In the genomic region with DNA sequence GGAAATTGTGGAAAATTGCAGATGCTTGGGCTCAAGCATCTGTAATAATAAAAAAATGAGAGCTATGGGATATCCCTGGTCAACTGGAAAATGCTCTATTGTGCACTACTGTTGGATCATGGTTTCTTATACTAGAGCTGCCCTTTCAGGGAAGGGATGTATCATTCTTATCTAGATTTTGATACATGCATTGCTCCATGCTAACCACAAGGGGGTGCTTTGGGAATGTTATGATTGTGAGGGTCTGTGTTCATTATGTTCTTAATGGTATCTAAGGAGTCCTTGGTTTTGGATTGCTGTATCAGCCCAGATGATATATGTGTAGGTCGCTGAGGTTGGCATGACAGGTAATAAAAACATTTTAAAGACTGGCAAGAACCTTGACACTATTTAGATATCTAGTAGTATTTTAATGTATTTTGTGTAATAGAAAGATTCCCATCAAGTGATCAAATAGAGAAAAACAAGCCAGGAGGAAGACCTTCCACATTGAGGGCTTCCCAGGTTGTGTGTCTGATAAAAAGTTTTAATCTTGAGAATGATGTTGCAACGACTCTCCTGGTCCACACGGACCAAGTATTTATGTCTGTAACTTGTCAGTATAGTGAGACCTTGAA, we compare ENCODE assay signal across 8 cellular contexts. TPM values are rescaled to one million over a fixed set of nuclear protein-coding genes. Genes with fewer than 3 reads are reported as not detected.
DNase-seq lines count a peak whose midpoint lies in the region; ATAC-seq and TF ChIP-seq lines count a peak whose summit lies in the region.

No MANE protein-coding gene starts in this region.

- CTCF ChIA-PET in AG04450 (lab: Charles Lee) = interaction anchor here (0.7 to 2.2 kb wide), 7 partner anchors 9 to 492 kb away, joined by 3 to 19 read pairs (median 4); no protein-coding TSS in a partner anchor

- POLR2A ChIA-PET in AG04450 (lab: Yijun Ruan, JAX) = no interaction called here

- no peaks in the 10 kb centered on the region for H3K27me3 ChIP-seq in AG04450 (ENCODE audit: control insufficient read depth, insufficient read depth, low read length)

- DNase-seq in AG04450 (ENCODE audit: low read depth, low spot score) (no peak), SK-N-MC (ENCODE audit: low read depth, low spot score) (no peak), foreskin fibroblast (peak; percentile 14 to 66), stromal cell of bone marrow (ENCODE audit: low read depth) (peak; percentile 3)
- no peak for DNase-seq in stimulated activated CD4-positive, alpha-beta T cell treated with anti-CD3 and anti-CD28 coated beads, Interleukin-12 subunit alpha, Interleukin-12 subunit beta, amount 100 ng/mL, for 4 hours

- TF ChIP-seq CTCF in AG04450 (IDR thresholded peaks at IDR 0.05; ENCODE audit: low read depth, low read length) (peak; percentile 55), GM12875 (IDR thresholded peaks at IDR 0.05; ENCODE audit: borderline replicate concordance, insufficient read depth, low read depth, low read length) (peak; percentile 43; the same call in 1 of the 2 replicates), foreskin fibroblast (IDR thresholded peaks at IDR 0.05; ENCODE audit: low read depth, low read length) (peak; percentile 63)

- H3K4me3 ChIP-seq in AG04450 (ENCODE audit: low read depth, low read length) (no peak overlapping the region), GM12875 (ENCODE audit: low read depth, low read length) (no peak overlapping the region), SK-N-MC (no peak overlapping the region), foreskin fibroblast (ENCODE audit: low read depth in 1 of 2, low read length in 2 of 2) (no peak overlapping the region)

- no peak overlapping the region for H3K9ac ChIP-seq in SK-N-MC (ENCODE audit: insufficient read length)

- H3K9me3 ChIP-seq in AG04450 (ENCODE audit: control insufficient read depth, insufficient read depth, low read length) (no peaks in the 10 kb centered on the region), SK-N-MC (ENCODE audit: low read depth, low read length) (no peaks in the 10 kb centered on the region)

- no peak for ATAC-seq in GM18519 (IDR thresholded peaks at IDR 0.05; ENCODE audit: low FRiP score, unreplicated experiment)
- no peak for ATAC-seq in activated CD4-positive, CD25-positive, alpha-beta regulatory T cell treated with anti-CD3 and anti-CD28 coated beads, Interleukin-2, amount 50 U/mL, for 24 hours

- H3K36me3 ChIP-seq in SK-N-MC (ENCODE audit: insufficient read depth, low read length) = peaks cover 44% of the 10 kb centered on the region

- H3K27ac ChIP-seq in AG04450 (ENCODE audit: low read depth, low read length) (no peak overlapping the region), SK-N-MC (0 out of 2 replicates have a peak overlapping the region, but pooled peaks have one; percentile 13)

RNA-seq across cellular contexts. Expression of a gene that starts 49.2 kb away (rescaled TPM):
- polyA plus RNA-seq in AG04450 (2011; rRNA removed) = 0.22 and 0.24 TPM in 2 replicates
- polyA minus RNA-seq in AG04450 (2011; rRNA and poly(A)+ RNA removed) = 0.28 TPM in 1 of 2 replicates, not detected in the other

Comparison
In these comparisons a context has a peak if more than half of its experiments do, and no peak if none do; other contexts are left out.
1. DNase-seq: peak in foreskin fibroblast (2 of 2) and stromal cell of bone marrow (single experiment); none in AG04450 (single experiment), SK-N-MC (single experiment) and stimulated activated CD4-positive, alpha-beta T cell treated with anti-CD3 and anti-CD28 coated beads, Interleukin-12 subunit alpha, Interleukin-12 subunit beta, amount 100 ng/mL, for 4 hours (single experiment).
2. Peak in every context shown above with its lines, with median percentiles within 50 percentile points of each other: CTCF ChIP-seq.